ENCODE assay signal across 20 cellular contexts in genomic region chr5:80987078-80987766, GRCh38. TPM values are rescaled to one million over a fixed set of nuclear protein-coding genes. Genes with fewer than 3 reads are reported as not detected.
DNase-seq lines count a peak whose midpoint lies in the region; ATAC-seq and TF ChIP-seq lines count a peak whose summit lies in the region.
"Had no signal": no experiment of that assay in that cellular context is flagged by ENCODE, and none has a peak within 500 bp of the region (broad histone marks: within the 10 kb centered on the region; RNA-seq: fewer than 3 reads in every experiment).

No MANE protein-coding gene starts in this region.

- H3K27me3 Mint-ChIP-seq in CD4-positive, alpha-beta T cell, result no peaks in the 10 kb centered on the region
- no peaks in the 10 kb centered on the region for H3K27me3 Mint-ChIP-seq in H9 (ENCODE audit: low read depth)
- H3K27me3 Mint-ChIP-seq: activated CD4-positive, alpha-beta T cell treated with anti-CD3 and anti-CD28 coated beads, Interleukin-2, amount 10 ng/mL, durations not matched to agents 24 days and 14 days had no signal

- peak overlapping the region; percentile 39 for H3K4me3 ChIP-seq in psoas muscle
- H3K4me3 ChIP-seq: BLaER1, esophagus muscularis mucosa, Peyer's patch, suprapubic skin had no signal

- H2BK120ac ChIP-seq in H9 (ENCODE audit: low read depth, low read length, poor library complexity, severe bottlenecking), result no peak overlapping the region

- DNase-seq in CD4-positive, alpha-beta T cell, result no peak
- DNase-seq in H9, result no peak
- DNase-seq in psoas muscle, result no peak
- no peak for DNase-seq in epidermal melanocyte (ENCODE audit: insufficient read length, low spot score)
- DNase-seq: activated CD4-positive, alpha-beta T cell treated with anti-CD3 and anti-CD28 coated beads, Interleukin-2, amount 10 ng/mL, durations not matched to agents 24 days and 14 days; DMS153; GOT3; islet precursor cell; NCI-H1436; NCI-H2171 treated with DMSO at 0.1 percent for 48 hours; NCI-H82; Peyer's patch; stimulated activated CD4-positive, alpha-beta T cell treated with anti-CD3 and anti-CD28 coated beads, Interleukin-2, amount 100 ng/mL, for 48 hours had no signal

- H4K5ac ChIP-seq in H9 (ENCODE audit: insufficient read length, low read depth, low read length), result no peak overlapping the region

- H3K9me3 ChIP-seq in CD4-positive, alpha-beta T cell (ENCODE audit: control insufficient read depth, low read length), result no peaks in the 10 kb centered on the region
- H3K9me3 ChIP-seq in H9 (ENCODE audit: control insufficient read depth, low read depth, low read length) (no peaks in the 10 kb centered on the region), psoas muscle (no peaks in the 10 kb centered on the region)
- H3K9me3 ChIP-seq: BLaER1, esophagus muscularis mucosa, neutrophil, Peyer's patch, suprapubic skin had no signal

- TF ChIP-seq CTCF in CD4-positive, alpha-beta T cell (IDR thresholded peaks at IDR 0.05), result no peak
- TF ChIP-seq CTCF in H9 (conservative IDR thresholded peaks at IDR 0.05) (no peak), psoas muscle (IDR thresholded peaks at IDR 0.05) (no peak)

- H4K91ac ChIP-seq in H9 (ENCODE audit: insufficient read length, low read depth, low read length), result peak overlapping the region; percentile 6

- H3K79me2 ChIP-seq in H9 (ENCODE audit: insufficient read depth, low read length), result peaks cover 2% of the 10 kb centered on the region; the same call in 1 of the 2 replicates

- H3K27ac ChIP-seq in CD4-positive, alpha-beta T cell (ENCODE audit: low read depth, low read length), result no peak overlapping the region
- H3K27ac ChIP-seq in H9 (ENCODE audit: insufficient read length, low read depth, low read length) (no peak overlapping the region), cingulate gyrus (ENCODE audit: low read depth, low read length) (peak overlapping the region; percentile 69), psoas muscle (no peak overlapping the region)
- H3K27ac ChIP-seq: BLaER1, neutrophil, Peyer's patch, suprapubic skin had no signal

- no peaks in the 10 kb centered on the region for H3K36me3 Mint-ChIP-seq in CD4-positive, alpha-beta T cell (ENCODE audit: low read depth)
- H3K36me3 Mint-ChIP-seq in H9 (ENCODE audit: insufficient read depth in 1 of 3, low read depth in 3 of 3), result no peaks in the 10 kb centered on the region

- H2BK5ac ChIP-seq in H9 (ENCODE audit: insufficient read length, low read length), result peak overlapping the region; percentile 92

- H3K4me1 Mint-ChIP-seq in CD4-positive, alpha-beta T cell (ENCODE audit: low read depth), result peaks cover 78% of the 10 kb centered on the region
- H3K4me1 Mint-ChIP-seq in H9, result peaks cover 36 to 55% of the 10 kb centered on the region in 2 experiments

- no peak overlapping the region for H3T11ph ChIP-seq in H9 (ENCODE audit: low read length)

- H2BK12ac ChIP-seq in H9 (ENCODE audit: insufficient read length, low read depth, low read length), result no peak overlapping the region

- intact Hi-C loops in CD4-positive, alpha-beta T cell (cut with DNase I, micrococcal nuclease), result no loop called here
- intact Hi-C loops in psoas muscle (cut with DNase I), result no loop called here

- no peaks in the 10 kb centered on the region for H3K27me3 ChIP-seq in CD4-positive, alpha-beta T cell (ENCODE audit: control insufficient read depth, insufficient read depth, low read length)
- H3K27me3 ChIP-seq in H9 (ENCODE audit: insufficient read depth, low read length) (no peaks in the 10 kb centered on the region), psoas muscle (ENCODE audit: insufficient read depth in 3 of 3, low read length in 2 of 3) (no peaks in the 10 kb centered on the region)
- H3K27me3 ChIP-seq: BLaER1, esophagus muscularis mucosa, neutrophil, Peyer's patch, suprapubic skin had no signal

- no peak overlapping the region for H3K56ac ChIP-seq in H9 (ENCODE audit: insufficient read length, low read depth, low read length)

- no peak overlapping the region for H3K4me2 ChIP-seq in H9 (ENCODE audit: insufficient read depth, insufficient read length, low read length)
- H3K4me2 ChIP-seq: BLaER1 had no signal

- H2BK20ac ChIP-seq in H9 (ENCODE audit: low read depth, low read length, poor library complexity, severe bottlenecking), result no peak overlapping the region

- no peak overlapping the region for H3K4ac ChIP-seq in H9 (ENCODE audit: low read depth, low read length)

- peaks cover 18% of the 10 kb centered on the region; the same call in 1 of the 2 replicates for H3K4me1 ChIP-seq in H9 (ENCODE audit: insufficient read depth, low read length)
- no peaks in the 10 kb centered on the region for H3K4me1 ChIP-seq in psoas muscle
- H3K4me1 ChIP-seq: esophagus muscularis mucosa, Peyer's patch, suprapubic skin had no signal

- no peak for ATAC-seq in CD4-positive, alpha-beta T cell (ENCODE audit: poor library complexity)
- ATAC-seq in psoas muscle (no peak), HG03025 (IDR thresholded peaks at IDR 0.05; ENCODE audit: low FRiP score, unreplicated experiment) (no peak), HG03095 (IDR thresholded peaks at IDR 0.05; ENCODE audit: unreplicated experiment) (no peak)

- H3K14ac ChIP-seq in H9 (ENCODE audit: insufficient read depth, low read length), result no peak overlapping the region

- H3K4me3 Mint-ChIP-seq in CD4-positive, alpha-beta T cell, result no peak overlapping the region
- no peak overlapping the region for H3K4me3 Mint-ChIP-seq in H9
- H3K4me3 Mint-ChIP-seq: activated CD4-positive, alpha-beta T cell treated with anti-CD3 and anti-CD28 coated beads, Interleukin-2, amount 10 ng/mL, durations not matched to agents 24 days and 14 days had no signal

- no peak overlapping the region for H3K18ac ChIP-seq in H9 (ENCODE audit: insufficient read length, low read depth, low read length)

- H3K27ac Mint-ChIP-seq in CD4-positive, alpha-beta T cell, result peak overlapping the region; percentile 13
- peak overlapping the region in 2 of 3 experiments; percentile 31 to 37; a peak in 2 of 7 replicates for H3K27ac Mint-ChIP-seq in H9
- H3K27ac Mint-ChIP-seq: activated CD4-positive, alpha-beta T cell treated with anti-CD3 and anti-CD28 coated beads, Interleukin-2, amount 10 ng/mL, durations not matched to agents 24 days and 14 days had no signal

- no peak overlapping the region for H3K23ac ChIP-seq in H9 (ENCODE audit: insufficient read length, low read depth, low read length)

- H3K9ac ChIP-seq in H9 (ENCODE audit: extremely low read depth, insufficient read length, low read length), result no peak overlapping the region
- H3K9ac ChIP-seq: BLaER1 had no signal

- H2BK15ac ChIP-seq in H9 (ENCODE audit: low read depth, low read length), result no peak overlapping the region

- peak overlapping the region; percentile 14 for H2AK5ac ChIP-seq in H9 (ENCODE audit: insufficient read length, low read length)

- CTCF ChIA-PET in CD4-positive, alpha-beta T cell (lab: Charles Lee), result interaction anchor here (0.8 kb wide), 1 partner anchor 10 kb away, joined by 3 read pairs; no protein-coding TSS in a partner anchor

- WGBS in H9 (ENCODE audit: extremely low coverage, insufficient read length, low lambda C conversion rate), result no CpG with 5 or more reads among the region's 7 CpGs
- 66 to 69% (median 69%) methylated on average over 7 of the region's 7 CpGs for WGBS in psoas muscle, 3 donors

- H3K9me3 Mint-ChIP-seq in CD4-positive, alpha-beta T cell, result no peaks in the 10 kb centered on the region
- no peaks in the 10 kb centered on the region; a peak in 1 of 5 replicates for H3K9me3 Mint-ChIP-seq in H9
- H3K9me3 Mint-ChIP-seq: activated CD4-positive, alpha-beta T cell treated with anti-CD3 and anti-CD28 coated beads, Interleukin-2, amount 10 ng/mL, durations not matched to agents 24 days and 14 days had no signal

- no peaks in the 10 kb centered on the region for H3K23me2 ChIP-seq in H9 (ENCODE audit: insufficient read length, low read depth, low read length, poor library complexity, severe bottlenecking)

- no peaks in the 10 kb centered on the region for H4K20me1 ChIP-seq in H9 (ENCODE audit: control insufficient read depth, insufficient read depth, insufficient read length)
- H4K20me1 ChIP-seq: BLaER1 had no signal

- H4K8ac ChIP-seq in H9 (replicated peaks; ENCODE audit: insufficient read length, low read depth, low read length), result no peak overlapping the region

- no peaks in the 10 kb centered on the region for H3K36me3 ChIP-seq in psoas muscle (ENCODE audit: insufficient read depth in 1 of 2, low read depth in 1 of 2)
- H3K36me3 ChIP-seq: BLaER1, esophagus muscularis mucosa, neutrophil, Peyer's patch, suprapubic skin had no signal

- H2AFZ ChIP-seq in H9 (ENCODE audit: low read length), result no peak overlapping the region

- peaks cover 3% of the 10 kb centered on the region for H3K79me1 ChIP-seq in H9 (ENCODE audit: insufficient read depth, low read depth, low read length, poor library complexity, severe bottlenecking)

- POLR2A ChIA-PET in CD4-positive, alpha-beta T cell (lab: Charles Lee), result interaction anchor here (1.1 to 1.2 kb wide), 3 partner anchors 11 to 20 kb away, joined by 3 to 6 read pairs (median 3); no protein-coding TSS in a partner anchor

RNA-seq across cellular contexts. Expression of gene RASGRF2, which starts 27.1 kb away (rescaled TPM):
- total RNA-seq in CD4-positive, alpha-beta T cell, result 10 to 100 TPM; 21.9 to 24.9 TPM
- total RNA-seq in H9 (2021) (11.3 and 13.5 TPM in 2 replicates), psoas muscle (1 to 10 TPM; 2.8 to 6.2 (median 5.3) TPM)
- 1 to 10 TPM; 2.0 to 3.2 (median 2.2) TPM for polyA plus RNA-seq in psoas muscle
